1 cellular context compared by ENCODE assay signal in genomic region chr2:11829324-11829946, GRCh38.
TF ChIP-seq lines count a peak whose summit lies in the region.

No MANE protein-coding gene starts in this region.

TF ChIP-seq in GM23338, 12 proteins besides CTCF, POLR2A, EP300 and RAD21 (continued from another document):
- TF ChIP-seq ZNF462 (CRISPR knock-in tag; IDR thresholded peaks at IDR 0.05) = no peak
- TF ChIP-seq REST (IDR thresholded peaks at IDR 0.05; ENCODE audit: unreplicated experiment) = no peak
- no peak for TF ChIP-seq ZNF331 (CRISPR knock-in tag; IDR thresholded peaks at IDR 0.05; ENCODE audit: low read depth)
- no peak for TF ChIP-seq EZH2phosphoT487 (IDR thresholded peaks at IDR 0.05; ENCODE audit: unreplicated experiment)
